1 cellular context compared by ENCODE assay signal in genomic region chr18:23158884-23159820, GRCh38.
TF ChIP-seq lines count a peak whose summit lies in the region.

No MANE protein-coding gene starts in this region.

TF ChIP-seq in HepG2, 621 proteins besides CTCF, POLR2A, EP300 and RAD21 (continued from another document):
- peak; percentile 44; the same call in 1 of the 2 replicates for TF ChIP-seq ZBTB4 (CRISPR knock-in tag; IDR thresholded peaks at IDR 0.05; ENCODE audit: borderline replicate concordance)
- no peak for TF ChIP-seq ZFP90 (CRISPR knock-in tag; IDR thresholded peaks at IDR 0.05; ENCODE audit: borderline replicate concordance)
- TF ChIP-seq MZF1 (CRISPR knock-in tag; IDR thresholded peaks at IDR 0.05; ENCODE audit: borderline replicate concordance), result no peak
